ENCODE assay signal across 1 cellular context in genomic region chr6:56862415-56863175, GRCh38.
TF ChIP-seq lines count a peak whose summit lies in the region.

No MANE protein-coding gene starts in this region.

TF ChIP-seq in HEK293, 187 proteins besides CTCF, POLR2A, EP300 and RAD21 (continued from another document):
- TF ChIP-seq, protein P1, sequence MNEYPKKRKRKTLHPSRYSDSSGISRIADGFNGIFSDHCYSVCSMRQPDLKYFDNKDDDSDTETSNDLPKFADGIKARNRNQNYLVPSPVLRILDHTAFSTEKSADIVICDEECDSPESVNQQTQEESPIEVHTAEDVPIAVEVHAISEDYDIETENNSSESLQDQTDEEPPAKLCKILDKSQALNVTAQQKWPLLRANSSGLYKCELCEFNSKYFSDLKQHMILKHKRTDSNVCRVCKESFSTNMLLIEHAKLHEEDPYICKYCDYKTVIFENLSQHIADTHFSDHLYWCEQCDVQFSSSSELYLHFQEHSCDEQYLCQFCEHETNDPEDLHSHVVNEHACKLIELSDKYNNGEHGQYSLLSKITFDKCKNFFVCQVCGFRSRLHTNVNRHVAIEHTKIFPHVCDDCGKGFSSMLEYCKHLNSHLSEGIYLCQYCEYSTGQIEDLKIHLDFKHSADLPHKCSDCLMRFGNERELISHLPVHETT (tag by site-specific recombination; IDR thresholded peaks at IDR 0.05): no peak
- TF ChIP-seq, protein P2, sequence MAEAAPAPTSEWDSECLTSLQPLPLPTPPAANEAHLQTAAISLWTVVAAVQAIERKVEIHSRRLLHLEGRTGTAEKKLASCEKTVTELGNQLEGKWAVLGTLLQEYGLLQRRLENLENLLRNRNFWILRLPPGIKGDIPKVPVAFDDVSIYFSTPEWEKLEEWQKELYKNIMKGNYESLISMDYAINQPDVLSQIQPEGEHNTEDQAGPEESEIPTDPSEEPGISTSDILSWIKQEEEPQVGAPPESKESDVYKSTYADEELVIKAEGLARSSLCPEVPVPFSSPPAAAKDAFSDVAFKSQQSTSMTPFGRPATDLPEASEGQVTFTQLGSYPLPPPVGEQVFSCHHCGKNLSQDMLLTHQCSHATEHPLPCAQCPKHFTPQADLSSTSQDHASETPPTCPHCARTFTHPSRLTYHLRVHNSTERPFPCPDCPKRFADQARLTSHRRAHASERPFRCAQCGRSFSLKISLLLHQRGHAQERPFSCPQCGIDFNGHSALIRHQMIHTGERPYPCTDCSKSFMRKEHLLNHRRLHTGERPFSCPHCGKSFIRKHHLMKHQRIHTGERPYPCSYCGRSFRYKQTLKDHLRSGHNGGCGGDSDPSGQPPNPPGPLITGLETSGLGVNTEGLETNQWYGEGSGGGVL (tag by site-specific recombination; IDR thresholded peaks at IDR 0.05): peak; percentile 29; the same call in 1 of the 2 replicates
- TF ChIP-seq SCRT2 (tag by site-specific recombination; IDR thresholded peaks at IDR 0.05): 0 out of 2 replicates have a peak, but pooled peaks have one; percentile 31
- TF ChIP-seq ZNF792 (tag by site-specific recombination; IDR thresholded peaks at IDR 0.05): 0 out of 2 replicates have a peak, but pooled peaks have one; percentile 26
- TF ChIP-seq ZNF335 (tag by site-specific recombination; conservative IDR thresholded peaks at IDR 0.05): 0 out of 2 replicates have a peak, but pooled peaks have one; percentile 19
